16 cellular contexts compared by ENCODE assay signal in the genomic region with DNA sequence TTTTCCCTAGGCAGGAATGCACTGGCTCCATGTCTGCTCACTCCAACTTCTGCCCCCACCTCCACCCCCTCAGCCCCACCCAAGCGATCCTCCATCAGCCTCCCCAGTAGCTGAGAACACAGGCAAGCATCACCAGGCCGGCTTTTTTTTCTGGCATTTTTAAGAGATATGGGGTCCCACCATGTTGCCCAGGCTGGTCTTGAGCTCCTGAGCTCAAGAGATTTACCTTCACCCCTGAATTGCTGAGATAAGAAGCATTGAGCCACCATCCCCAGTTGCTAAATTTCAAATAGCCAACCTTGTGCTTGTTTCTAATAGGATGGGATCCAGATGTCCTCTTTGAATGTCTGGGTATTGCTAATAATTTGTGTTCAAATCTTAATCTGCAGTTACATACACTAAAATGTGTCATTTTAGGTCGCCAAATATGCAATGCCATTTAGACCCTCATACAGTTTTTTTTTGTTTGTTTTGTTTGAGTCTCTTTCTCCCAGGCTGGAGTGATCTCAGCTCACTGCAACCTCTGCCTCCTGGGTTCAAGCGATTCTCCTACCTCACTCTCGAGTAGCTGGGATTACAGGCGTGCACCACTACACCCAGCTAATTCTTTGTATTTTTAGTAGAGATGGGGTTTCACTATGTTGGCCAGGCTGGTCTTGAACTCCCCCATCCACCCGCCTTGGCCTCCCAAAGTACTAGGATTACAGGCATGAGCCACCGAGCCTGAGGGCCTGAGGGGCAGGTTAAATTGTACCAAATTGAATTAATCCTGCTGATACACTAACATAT. TPM values are rescaled to one million over a fixed set of nuclear protein-coding genes. Genes with fewer than 3 reads are reported as not detected.
DNase-seq lines count a peak whose midpoint lies in the region; ATAC-seq and TF ChIP-seq lines count a peak whose summit lies in the region.
"Had no signal": no experiment of that assay in that cellular context is flagged by ENCODE, and none has a peak within 500 bp of the region (broad histone marks: within the 10 kb centered on the region; RNA-seq: fewer than 3 reads in every experiment).

No MANE protein-coding gene starts in this region.

- H3K4me3 ChIP-seq in HUES48 (ENCODE audit: low read depth, low read length) (peak overlapping the region; percentile 77), ectodermal cell (ENCODE audit: insufficient read depth, low read depth, low read length) (peak overlapping the region; percentile 48), iPS-15b (ENCODE audit: low read depth, low read length) (peak overlapping the region; percentile 71)

- no peaks in the 10 kb centered on the region for H3K9me3 Mint-ChIP-seq in activated CD8-positive, alpha-beta T cell treated with anti-CD3 and anti-CD28 coated beads for 36 hours
- peaks cover 2% of the 10 kb centered on the region for H3K9me3 Mint-ChIP-seq in glutamatergic neuron (ENCODE audit: unreplicated experiment)
- H3K9me3 Mint-ChIP-seq: CD4-positive, alpha-beta T cell had no signal

- whole genome bisulfite sequencing in ectodermal cell, 2 experiments = 3 to 10% methylated on average over 6 to 7 of the region's 8 CpGs

- H3K4me1 ChIP-seq in HUES48 (ENCODE audit: control insufficient read depth, insufficient read depth, low read length) = peaks cover 17% of the 10 kb centered on the region
- peaks cover 9% of the 10 kb centered on the region for H3K4me1 ChIP-seq in ectodermal cell (ENCODE audit: control insufficient read depth, insufficient read depth, low read length)
- peaks cover 6% of the 10 kb centered on the region for H3K4me1 ChIP-seq in iPS-15b (ENCODE audit: control insufficient read depth, insufficient read depth, low read length)
- H3K4me1 ChIP-seq in foreskin keratinocyte = no peaks in the 10 kb centered on the region
- H3K4me1 ChIP-seq: BE2C had no signal

- peak overlapping the region; percentile 99 for H3K27ac ChIP-seq in HUES48 (ENCODE audit: low read depth, low read length)
- peak overlapping the region; percentile 40 for H3K27ac ChIP-seq in ectodermal cell (ENCODE audit: insufficient read depth, low read depth, low read length, poor library complexity, severe bottlenecking)
- no peak overlapping the region for H3K27ac ChIP-seq in foreskin keratinocyte

- CTCF ChIA-PET in activated CD8-positive, alpha-beta T cell treated with anti-CD3 and anti-CD28 coated beads for 36 hours (lab: Charles Lee) = interaction anchor here (1.0 to 3.2 kb wide), 3 partner anchors 9 to 120 kb away, joined by 3 to 12 read pairs (median 5); partner anchors contain the start of genes LARP7 and ZGRF1

- no peak for ATAC-seq in activated CD8-positive, alpha-beta T cell treated with anti-CD3 and anti-CD28 coated beads for 36 hours
- ATAC-seq in foreskin keratinocyte (no peak), SK-N-SH treated with all-trans-retinoic acid at 6 μM for 48 hours (no peak)
- ATAC-seq: HepG2 had no signal

- intact Hi-C loops in activated CD8-positive, alpha-beta T cell treated with anti-CD3 and anti-CD28 coated beads for 36 hours (cut with micrococcal nuclease) = no loop called here

- no peak overlapping the region for H3K4me3 Mint-ChIP-seq in activated CD8-positive, alpha-beta T cell treated with anti-CD3 and anti-CD28 coated beads for 36 hours
- H3K4me3 Mint-ChIP-seq in glutamatergic neuron (ENCODE audit: unreplicated experiment) = no peak overlapping the region
- H3K4me3 Mint-ChIP-seq: CD4-positive, alpha-beta T cell had no signal

- peak overlapping the region; percentile 99 for H3K9ac ChIP-seq in HUES48 (ENCODE audit: low read depth, low read length)
- H3K9ac ChIP-seq in iPS-15b (ENCODE audit: low read depth, low read length) = peak overlapping the region; percentile 50

- peaks cover 16% of the 10 kb centered on the region for H3K4me1 Mint-ChIP-seq in activated CD8-positive, alpha-beta T cell treated with anti-CD3 and anti-CD28 coated beads for 36 hours (ENCODE audit: low read depth)
- H3K4me1 Mint-ChIP-seq in glutamatergic neuron (ENCODE audit: low read depth, unreplicated experiment) = peaks cover 2% of the 10 kb centered on the region

- peaks cover 23% of the 10 kb centered on the region for H3K36me3 Mint-ChIP-seq in activated CD8-positive, alpha-beta T cell treated with anti-CD3 and anti-CD28 coated beads for 36 hours (ENCODE audit: low read depth)
- no peaks in the 10 kb centered on the region for H3K36me3 Mint-ChIP-seq in glutamatergic neuron (ENCODE audit: unreplicated experiment)

- H3K36me3 ChIP-seq in HUES48 (ENCODE audit: control insufficient read depth, insufficient read depth, low read length) = peaks cover 41% of the 10 kb centered on the region
- H3K36me3 ChIP-seq in ectodermal cell (ENCODE audit: control insufficient read depth, insufficient read depth, low read length) = peaks cover 6% of the 10 kb centered on the region
- H3K36me3 ChIP-seq in iPS-15b (ENCODE audit: control insufficient read depth, insufficient read depth, low read length) = peaks cover 13% of the 10 kb centered on the region

- no peak for DNase-seq in activated CD8-positive, alpha-beta T cell treated with anti-CD3 and anti-CD28 coated beads for 36 hours
- DNase-seq in foreskin keratinocyte = no peak
- no peak for DNase-seq in glutamatergic neuron
- DNase-seq: BE2C; CD4-positive, alpha-beta T cell; EL; KG1; NCI-H1436 treated with DMSO at 0.1 percent for 48 hours; NCI-H2029 treated with DMSO at 0.1 percent for 48 hours; NCI-H510A treated with DMSO at 0.1 percent for 48 hours; NCI-H82 had no signal

- no peak for TF ChIP-seq CTCF in activated CD8-positive, alpha-beta T cell treated with anti-CD3 and anti-CD28 coated beads for 36 hours (IDR thresholded peaks at IDR 0.05)
- TF ChIP-seq CTCF in foreskin keratinocyte (conservative IDR thresholded peaks at IDR 0.05) = no peak
- TF ChIP-seq CTCF in glutamatergic neuron (IDR thresholded peaks at IDR 0.05; ENCODE audit: partially characterized antibody, unreplicated experiment) = no peak

- H3K27me3 ChIP-seq in HUES48 (ENCODE audit: control insufficient read depth, insufficient read depth, low read length) (no peaks in the 10 kb centered on the region), ectodermal cell (ENCODE audit: control insufficient read depth, insufficient read depth, low read length, poor library complexity, severe bottlenecking) (no peaks in the 10 kb centered on the region), iPS-15b (ENCODE audit: control insufficient read depth, insufficient read depth, low read length) (no peaks in the 10 kb centered on the region), foreskin keratinocyte (no peaks in the 10 kb centered on the region)
- H3K27me3 ChIP-seq: BE2C had no signal

- no peak overlapping the region for H3K27ac Mint-ChIP-seq in activated CD8-positive, alpha-beta T cell treated with anti-CD3 and anti-CD28 coated beads for 36 hours
- no peak overlapping the region for H3K27ac Mint-ChIP-seq in glutamatergic neuron (ENCODE audit: unreplicated experiment)
- H3K27ac Mint-ChIP-seq: CD4-positive, alpha-beta T cell had no signal

- POLR2A ChIA-PET in activated CD8-positive, alpha-beta T cell treated with anti-CD3 and anti-CD28 coated beads for 36 hours (lab: Charles Lee) = no interaction called here

- H3K27me3 Mint-ChIP-seq in activated CD8-positive, alpha-beta T cell treated with anti-CD3 and anti-CD28 coated beads for 36 hours = no peaks in the 10 kb centered on the region
- no peaks in the 10 kb centered on the region for H3K27me3 Mint-ChIP-seq in glutamatergic neuron (ENCODE audit: unreplicated experiment)
- H3K27me3 Mint-ChIP-seq: CD4-positive, alpha-beta T cell had no signal

- H3K9me3 ChIP-seq in HUES48 (ENCODE audit: control insufficient read depth, insufficient read depth, low read length) = 0 out of 2 replicates have a peak, but pooled peaks cover 2% of the 10 kb centered on the region
- no peaks in the 10 kb centered on the region for H3K9me3 ChIP-seq in ectodermal cell (ENCODE audit: control insufficient read depth, low read length)
- no peaks in the 10 kb centered on the region for H3K9me3 ChIP-seq in iPS-15b (ENCODE audit: control insufficient read depth, insufficient read depth, low read length)
- H3K9me3 ChIP-seq: BE2C had no signal

TF ChIP-seq in SK-N-SH treated with all-trans-retinoic acid at 6 μM for 48 hours, 23 proteins besides CTCF, POLR2A, EP300 and RAD21 (continues in another document):
- TF ChIP-seq GLIS3 (CRISPR knock-in tag; IDR thresholded peaks at IDR 0.05) = no peak
- TF ChIP-seq, protein P1, sequence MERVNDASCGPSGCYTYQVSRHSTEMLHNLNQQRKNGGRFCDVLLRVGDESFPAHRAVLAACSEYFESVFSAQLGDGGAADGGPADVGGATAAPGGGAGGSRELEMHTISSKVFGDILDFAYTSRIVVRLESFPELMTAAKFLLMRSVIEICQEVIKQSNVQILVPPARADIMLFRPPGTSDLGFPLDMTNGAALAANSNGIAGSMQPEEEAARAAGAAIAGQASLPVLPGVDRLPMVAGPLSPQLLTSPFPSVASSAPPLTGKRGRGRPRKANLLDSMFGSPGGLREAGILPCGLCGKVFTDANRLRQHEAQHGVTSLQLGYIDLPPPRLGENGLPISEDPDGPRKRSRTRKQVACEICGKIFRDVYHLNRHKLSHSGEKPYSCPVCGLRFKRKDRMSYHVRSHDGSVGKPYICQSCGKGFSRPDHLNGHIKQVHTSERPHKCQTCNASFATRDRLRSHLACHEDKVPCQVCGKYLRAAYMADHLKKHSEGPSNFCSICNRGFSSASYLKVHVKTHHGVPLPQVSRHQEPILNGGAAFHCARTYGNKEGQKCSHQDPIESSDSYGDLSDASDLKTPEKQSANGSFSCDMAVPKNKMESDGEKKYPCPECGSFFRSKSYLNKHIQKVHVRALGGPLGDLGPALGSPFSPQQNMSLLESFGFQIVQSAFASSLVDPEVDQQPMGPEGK (CRISPR knock-in tag; IDR thresholded peaks at IDR 0.05; ENCODE audit: borderline replicate concordance) = no peak

RNA-seq across cellular contexts. Expression of gene LARP7, which starts 8.8 kb away (rescaled TPM):
- 126 TPM for polyA plus RNA-seq in ectodermal cell (2013, experiment 1 of 4)
- 119 TPM for polyA plus RNA-seq in ectodermal cell (2013, experiment 2 of 4)
- polyA plus RNA-seq in ectodermal cell (2013, experiment 3 of 4) = 82.2 TPM
- 94.9 TPM for polyA plus RNA-seq in ectodermal cell (2013, experiment 4 of 4)
- 10 to 100 TPM; 43.2 TPM for total RNA-seq in activated CD8-positive, alpha-beta T cell treated with anti-CD3 and anti-CD28 coated beads for 36 hours
- total RNA-seq in foreskin keratinocyte (38.7 and 39.0 TPM in 2 replicates), glutamatergic neuron (ENCODE audit: unreplicated experiment) (40.9 TPM)
- polyA plus RNA-seq in foreskin keratinocyte = 26.2 and 31.0 TPM in 2 replicates

RNA-seq across cellular contexts. Expression of gene ZGRF1, which starts 9.0 kb away (rescaled TPM):
- polyA plus RNA-seq in ectodermal cell (2013, experiment 1 of 4) = 29.4 TPM
- polyA plus RNA-seq in ectodermal cell (2013, experiment 2 of 4) = 34.4 TPM
- 23.0 TPM for polyA plus RNA-seq in ectodermal cell (2013, experiment 3 of 4)
- polyA plus RNA-seq in ectodermal cell (2013, experiment 4 of 4) = 26.0 TPM
- total RNA-seq in activated CD8-positive, alpha-beta T cell treated with anti-CD3 and anti-CD28 coated beads for 36 hours = 10 to 100 TPM; 45.7 to 47.3 TPM
- 12.0 and 13.0 TPM in 2 replicates for total RNA-seq in foreskin keratinocyte
- polyA plus RNA-seq in foreskin keratinocyte = 2.6 and 3.7 TPM in 2 replicates
- 18.5 TPM for total RNA-seq in glutamatergic neuron (ENCODE audit: unreplicated experiment)
